Comparison of ENCODE assay signal across 9 cellular contexts in the genomic region with DNA sequence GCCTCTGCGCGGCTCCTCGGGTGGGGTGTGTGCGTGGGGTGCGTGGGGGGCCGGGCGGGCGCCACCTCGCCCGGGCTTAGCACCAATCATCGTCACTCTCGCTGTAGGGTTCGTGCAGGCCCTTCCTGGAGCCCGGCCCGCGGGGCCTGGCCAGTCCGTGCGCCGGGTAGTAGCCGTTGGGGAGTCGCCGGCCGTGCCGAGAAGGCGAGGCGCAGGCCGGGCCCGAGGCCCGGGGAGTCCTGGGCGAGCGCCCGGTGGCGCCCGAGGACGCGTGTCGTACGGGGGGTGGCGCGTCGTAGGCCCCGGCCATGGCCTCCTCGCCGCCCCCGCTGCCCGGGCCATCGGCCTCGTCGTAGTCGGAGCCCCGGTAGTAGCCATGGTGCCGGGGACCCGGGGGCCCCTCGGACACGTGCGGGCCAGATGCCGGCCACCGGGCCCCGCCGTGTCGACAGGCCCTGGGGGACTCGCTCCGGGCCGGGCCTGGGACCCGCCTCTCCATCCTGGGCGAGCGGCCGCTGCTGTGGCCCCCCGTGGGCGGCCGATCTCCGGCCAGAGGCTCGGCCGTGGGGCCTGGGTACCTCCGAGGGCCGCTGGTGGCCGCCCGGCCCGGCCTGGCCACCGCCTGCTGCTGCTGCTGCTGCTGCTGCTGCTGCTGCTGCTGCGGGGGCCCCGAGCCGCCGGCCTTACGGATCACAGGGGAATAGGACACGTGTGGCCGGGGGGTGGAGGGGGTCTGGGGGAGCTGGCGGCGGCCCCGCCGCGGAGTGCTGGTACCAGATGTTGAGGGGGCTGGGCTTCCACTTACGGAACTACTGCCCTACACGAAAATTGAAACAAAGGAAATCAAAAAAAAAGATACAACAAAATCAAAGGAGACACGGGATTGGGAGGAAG. TPM values are rescaled to one million over a fixed set of nuclear protein-coding genes. Genes with fewer than 3 reads are reported as not detected.
DNase-seq lines count a peak whose midpoint lies in the region; ATAC-seq and TF ChIP-seq lines count a peak whose summit lies in the region.
"Had no signal": no experiment of that assay in that cellular context is flagged by ENCODE, and none has a peak within 500 bp of the region (broad histone marks: within the 10 kb centered on the region; RNA-seq: fewer than 3 reads in every experiment).

No MANE protein-coding gene starts in this region.

- no peak for TF ChIP-seq CTCF in testis (IDR thresholded peaks at IDR 0.05)

- 35 to 44% methylated on average over 23 to 31 of the region's 95 CpGs for WGBS in testis, 2 donors

- no peaks in the 10 kb centered on the region for H3K36me3 ChIP-seq in testis (ENCODE audit: low read depth, missing control alignments)

- H3K36me3 Mint-ChIP-seq in activated CD4-positive, alpha-beta T cell treated with anti-CD3 and anti-CD28 coated beads for 36 hours (ENCODE audit: low read depth) = no peaks in the 10 kb centered on the region
- H3K36me3 Mint-ChIP-seq in activated T-cell treated with anti-CD3 and anti-CD28 coated beads, Interleukin-2, amount 50 U/mL, for 4 hours (ENCODE audit: insufficient read depth) = no peaks in the 10 kb centered on the region

- peak; percentile 9 for ATAC-seq in activated CD4-positive, alpha-beta T cell treated with anti-CD3 and anti-CD28 coated beads for 36 hours
- peak; percentile 7 to 9 for ATAC-seq in activated T-cell treated with anti-CD3 and anti-CD28 coated beads, Interleukin-2, amount 50 U/mL, for 4 hours
- no peak for ATAC-seq in GM21576 (IDR thresholded peaks at IDR 0.05; ENCODE audit: unreplicated experiment)

- intact Hi-C loops in activated CD4-positive, alpha-beta T cell treated with anti-CD3 and anti-CD28 coated beads for 36 hours (cut with DNase I, micrococcal nuclease) = loop anchor here (1.0 to 2.0 kb wide), 6 partner anchors 27 to 75 kb away; partner anchors contain the start of genes IER2 (in 1 of the 2) and STX10 (in 1 of the 2)
- intact Hi-C loops in testis (cut with DNase I; ENCODE audit: low total_unique reads) = no loop called here

- H3K4me3 ChIP-seq in testis = peak overlapping the region; percentile 42 to 51
- H3K4me3 ChIP-seq: SK-N-MC had no signal

- H3K9me3 ChIP-seq in testis = no peaks in the 10 kb centered on the region

- CTCF ChIA-PET in activated CD4-positive, alpha-beta T cell treated with anti-CD3 and anti-CD28 coated beads for 36 hours (lab: Charles Lee) = no interaction called here

- no peaks in the 10 kb centered on the region for H3K27me3 Mint-ChIP-seq in activated CD4-positive, alpha-beta T cell treated with anti-CD3 and anti-CD28 coated beads for 36 hours
- no peaks in the 10 kb centered on the region for H3K27me3 Mint-ChIP-seq in activated T-cell treated with anti-CD3 and anti-CD28 coated beads, Interleukin-2, amount 50 U/mL, for 4 hours (ENCODE audit: low read depth)

- H3K27ac Mint-ChIP-seq in activated CD4-positive, alpha-beta T cell treated with anti-CD3 and anti-CD28 coated beads for 36 hours = peak overlapping the region; percentile 97

- DNase-seq in activated CD4-positive, alpha-beta T cell treated with anti-CD3 and anti-CD28 coated beads for 36 hours = peak; percentile 45
- no peak for DNase-seq in activated CD4-positive, alpha-beta T cell treated with anti-CD3 and anti-CD28 coated beads for 4 hours
- DNase-seq in activated T-cell treated with anti-CD3 and anti-CD28 coated beads, Interleukin-2, amount 50 U/mL, for 4 hours = no peak
- DNase-seq in iPS-NIHi11 (ENCODE audit: low spot score) (peak; percentile 63), testis (peak; percentile 30), NCI-H1092 (lab: John Stamatoyannopoulos, UW) (no peak), GOT3 (lab: John Stamatoyannopoulos, UW) (no peak)

- peaks cover 18% of the 10 kb centered on the region for H3K4me1 Mint-ChIP-seq in activated CD4-positive, alpha-beta T cell treated with anti-CD3 and anti-CD28 coated beads for 36 hours
- H3K4me1 Mint-ChIP-seq in activated T-cell treated with anti-CD3 and anti-CD28 coated beads, Interleukin-2, amount 50 U/mL, for 4 hours (ENCODE audit: low read depth) = peaks cover 17% of the 10 kb centered on the region

- no peaks in the 10 kb centered on the region for H3K4me1 ChIP-seq in testis

- no peaks in the 10 kb centered on the region for H3K27me3 ChIP-seq in testis

- H3K4me3 Mint-ChIP-seq in activated CD4-positive, alpha-beta T cell treated with anti-CD3 and anti-CD28 coated beads for 36 hours = peak overlapping the region; percentile 77
- H3K4me3 Mint-ChIP-seq in activated T-cell treated with anti-CD3 and anti-CD28 coated beads, Interleukin-2, amount 50 U/mL, for 4 hours = peak overlapping the region; percentile 83

- H3K27ac ChIP-seq in testis = peak overlapping the region; percentile 24 to 66
- H3K27ac ChIP-seq: SK-N-MC had no signal

- no peak for TF ChIP-seq POLR2A in testis (IDR thresholded peaks at IDR 0.05)

- POLR2A ChIA-PET in activated CD4-positive, alpha-beta T cell treated with anti-CD3 and anti-CD28 coated beads for 36 hours (lab: Charles Lee) = interaction anchor here (1.1 kb wide), 1 partner anchor 53 kb away, joined by 3 read pairs; no protein-coding TSS in a partner anchor

- H3K9me3 Mint-ChIP-seq in activated CD4-positive, alpha-beta T cell treated with anti-CD3 and anti-CD28 coated beads for 36 hours (ENCODE audit: low read depth) = no peaks in the 10 kb centered on the region
- H3K9me3 Mint-ChIP-seq in activated T-cell treated with anti-CD3 and anti-CD28 coated beads, Interleukin-2, amount 50 U/mL, for 4 hours = no peaks in the 10 kb centered on the region

RNA-seq across cellular contexts. Expression of gene IER2, which starts 57.3 kb away (rescaled TPM):
- total RNA-seq in activated CD4-positive, alpha-beta T cell treated with anti-CD3 and anti-CD28 coated beads for 36 hours = 100 to 1,000 TPM; 109 to 118 TPM
- 100 to 1,000 TPM in 2 of 3 donors, 10 to 100 TPM in 1; 99.4 to 113 (median 110) TPM for total RNA-seq in activated T-cell treated with anti-CD3 and anti-CD28 coated beads, Interleukin-2, amount 50 U/mL, for 4 hours
- 10 to 100 TPM; 18.1 to 29.4 TPM for total RNA-seq in testis
- polyA plus RNA-seq in testis (ENCODE audit: insufficient read depth, low read depth, low replicate concordance) = 23.3 TPM

RNA-seq across cellular contexts. Expression of gene STX10, which starts 57.3 kb away (rescaled TPM):
- 10 to 100 TPM; 64.8 to 71.4 TPM for total RNA-seq in activated CD4-positive, alpha-beta T cell treated with anti-CD3 and anti-CD28 coated beads for 36 hours
- total RNA-seq in activated T-cell treated with anti-CD3 and anti-CD28 coated beads, Interleukin-2, amount 50 U/mL, for 4 hours = 10 to 100 TPM; 64.5 to 66.0 (median 65.4) TPM
- total RNA-seq in testis = 10 to 100 TPM; 27.2 to 37.6 TPM
- polyA plus RNA-seq in testis (ENCODE audit: insufficient read depth, low read depth, low replicate concordance) = 18.1 TPM

Comparison
In these comparisons a context has a peak if more than half of its experiments do, and no peak if none do; other contexts are left out.
1. DNase-seq: peak in activated CD4-positive, alpha-beta T cell treated with anti-CD3 and anti-CD28 coated beads for 36 hours (single experiment), iPS-NIHi11 (single experiment) and testis (single experiment); none in activated CD4-positive, alpha-beta T cell treated with anti-CD3 and anti-CD28 coated beads for 4 hours (0 of 2), activated T-cell treated with anti-CD3 and anti-CD28 coated beads, Interleukin-2, amount 50 U/mL, for 4 hours (single experiment), NCI-H1092 (single experiment) and GOT3 (single experiment).